In genomic region chr1:233158322-233158721, GRCh38 we compare ENCODE assay signal across 8 cellular contexts.
"Had no signal": no experiment of that assay in that cellular context is flagged by ENCODE, and none has a peak within 500 bp of the region (broad histone marks: within the 10 kb centered on the region; RNA-seq: fewer than 3 reads in every experiment).

No MANE protein-coding gene starts in this region.

- H3K27ac Mint-ChIP-seq: IgD-negative memory B cell had no signal

- H3K27ac ChIP-seq: HL-60, KMS-11 had no signal

- DNase-seq: IMR-90, KBM-7, KG1 had no signal

- H3K4me3 ChIP-seq: K562 had no signal

- H3K4me1 Mint-ChIP-seq: IgD-negative memory B cell had no signal

- H3K9me3 Mint-ChIP-seq: IgD-negative memory B cell had no signal

- H3K4me3 Mint-ChIP-seq: IgD-negative memory B cell had no signal

- H3K27me3 Mint-ChIP-seq: IgD-negative memory B cell had no signal

- ATAC-seq: HepG2, K562 had no signal
